In the genomic region with DNA sequence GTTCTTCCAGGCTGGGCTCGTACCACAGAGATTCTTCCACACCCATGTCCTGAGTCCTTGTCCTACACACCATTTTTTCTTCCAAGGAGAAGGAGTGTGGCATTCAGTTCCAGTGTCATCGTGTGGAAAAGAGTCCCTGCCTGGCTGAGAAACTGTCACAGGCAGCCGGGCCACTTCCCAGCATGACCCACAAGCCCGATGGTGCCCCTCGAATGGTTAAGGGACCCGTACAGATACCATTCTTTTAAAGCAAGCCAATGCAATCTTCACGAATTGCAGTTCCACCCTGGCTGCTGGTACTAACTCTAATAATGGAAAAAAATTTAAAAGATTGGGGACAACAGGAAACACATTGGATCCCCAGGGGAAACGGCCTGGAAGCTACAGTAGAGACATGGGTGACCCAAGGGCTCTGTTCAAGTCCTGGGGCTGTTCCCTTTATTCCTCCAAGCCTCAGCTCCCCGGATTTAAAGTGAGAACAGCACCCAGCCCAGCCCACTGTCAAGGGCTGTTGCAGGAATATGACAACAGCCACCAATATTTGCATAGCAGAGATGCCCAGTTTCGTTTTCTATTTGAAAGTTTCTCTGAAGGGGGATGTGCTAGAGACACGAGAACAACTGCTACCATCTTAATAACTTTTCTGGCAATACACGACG, we compare ENCODE assay signal across 8 cellular contexts.
DNase-seq lines count a peak whose midpoint lies in the region; ATAC-seq and TF ChIP-seq lines count a peak whose summit lies in the region.

No MANE protein-coding gene starts in this region.

- ATAC-seq in HG02943 (IDR thresholded peaks at IDR 0.05; ENCODE audit: low read depth, unreplicated experiment) (peak; percentile 76), lower lobe of right lung (peak; percentile 66 to 69)

- DNase-seq in activated CD4-positive, alpha-beta T cell treated with anti-CD3 and anti-CD28 coated beads, Interleukin-2, amount 10 ng/mL, durations not matched to agents 7 days and 5 days: peak; percentile 67
- no peak for DNase-seq in activated CD4-positive, alpha-beta T cell treated with anti-CD3 and anti-CD28 coated beads for 4 hours
- DNase-seq in NOMO-1 treated with dmso at 0.1 percent for 144 hours (lab: John Stamatoyannopoulos, UW; ENCODE audit: unreplicated experiment) (peak; percentile 83), MCF 10A (ENCODE audit: unreplicated experiment) (peak; percentile 87), lower lobe of right lung (peak; percentile 70), transverse colon (peak; percentile 55), endothelial cell (ENCODE audit: low spot score) (no peak)

- WGBS in transverse colon (ENCODE audit: low coverage in 1 of 2), 2 donors: 15 to 18% methylated on average over 12 to 13 of the region's 13 CpGs

- peaks cover 54% of the 10 kb centered on the region for H3K4me1 Mint-ChIP-seq in activated CD4-positive, alpha-beta T cell treated with anti-CD3 and anti-CD28 coated beads, Interleukin-2, amount 10 ng/mL, durations not matched to agents 7 days and 5 days
- H3K4me1 Mint-ChIP-seq in MCF 10A (ENCODE audit: insufficient read depth, unreplicated experiment) (peaks cover 33% of the 10 kb centered on the region), endothelial cell (ENCODE audit: unreplicated experiment) (peaks cover 2% of the 10 kb centered on the region)

- POLR2A ChIA-PET in activated CD4-positive, alpha-beta T cell treated with anti-CD3 and anti-CD28 coated beads, Interleukin-2, amount 10 ng/mL, durations not matched to agents 7 days and 5 days (lab: Charles Lee): no interaction called here
- POLR2A ChIA-PET in MCF 10A (lab: Yijun Ruan, JAX): interaction anchor here (1.1 to 25.5 kb wide), 7 partner anchors 9 to 49 kb away, joined by 5 to 1278 read pairs (median 456); no protein-coding TSS in a partner anchor

- TSS peak; percentile 90 for BruUV-seq in MCF 10A (replicated peaks; lab: Mats Ljungman, UMichigan)

- peak overlapping the region; percentile 98 for H3K27ac ChIP-seq in lower lobe of right lung
- H3K27ac ChIP-seq in transverse colon: peak overlapping the region; percentile 97 to 100 (median 99)

- CTCF ChIA-PET in activated CD4-positive, alpha-beta T cell treated with anti-CD3 and anti-CD28 coated beads, Interleukin-2, amount 10 ng/mL, durations not matched to agents 7 days and 5 days (lab: Charles Lee): interaction anchor here (0.8 to 0.9 kb wide), 2 partner anchors 15 to 39 kb away, joined by 3 read pairs; no protein-coding TSS in a partner anchor
- CTCF ChIA-PET in MCF 10A (lab: Yijun Ruan, JAX): interaction anchor here (1.1 to 2.5 kb wide), 5 partner anchors 12 to 45 kb away, joined by 3 to 9 read pairs (median 4); no protein-coding TSS in a partner anchor

- in situ Hi-C loops in transverse colon (cut with MboI; ENCODE audit: low pct_ligation_motif_present in 1 of 4, low pct_unique_long_range_greater_than_20kb in 1 of 4, low sequenced_read_pairs in 3 of 4): no loop called here

- H3K4me1 ChIP-seq in lower lobe of right lung (peaks cover 81% of the 10 kb centered on the region), transverse colon (peaks cover 29 to 82% (median 63%) of the 10 kb centered on the region in 4 donors)

- H3K4me3 ChIP-seq in lower lobe of right lung (peak overlapping the region; percentile 87), transverse colon (peak overlapping the region in 1 of 4 donors; percentile 88)

- peak overlapping the region; percentile 94 for H3K27ac Mint-ChIP-seq in activated CD4-positive, alpha-beta T cell treated with anti-CD3 and anti-CD28 coated beads, Interleukin-2, amount 10 ng/mL, durations not matched to agents 7 days and 5 days
- peak overlapping the region; percentile 98 for H3K27ac Mint-ChIP-seq in MCF 10A (ENCODE audit: low read depth, unreplicated experiment)
- H3K27ac Mint-ChIP-seq in endothelial cell (ENCODE audit: unreplicated experiment): no peak overlapping the region

- TF ChIP-seq CTCF in MCF 10A (IDR thresholded peaks at IDR 0.05; ENCODE audit: unreplicated experiment) (no peak), lower lobe of right lung (IDR thresholded peaks at IDR 0.05) (no peak), transverse colon (IDR thresholded peaks at IDR 0.05) (no peak), endothelial cell (IDR thresholded peaks at IDR 0.05; ENCODE audit: unreplicated experiment) (no peak)

- TF ChIP-seq EP300 in transverse colon (IDR thresholded peaks at IDR 0.05; ENCODE audit: low read depth): no peak

- TF ChIP-seq POLR2A in transverse colon (IDR thresholded peaks at IDR 0.05): peak; percentile 15

- H3K27me3 ChIP-seq in lower lobe of right lung (ENCODE audit: low read depth) (no peaks in the 10 kb centered on the region), transverse colon (no peaks in the 10 kb centered on the region)

- H3K36me3 ChIP-seq in lower lobe of right lung (no peaks in the 10 kb centered on the region), transverse colon (no peaks in the 10 kb centered on the region)

- no peaks in the 10 kb centered on the region for H3K27me3 Mint-ChIP-seq in activated CD4-positive, alpha-beta T cell treated with anti-CD3 and anti-CD28 coated beads, Interleukin-2, amount 10 ng/mL, durations not matched to agents 7 days and 5 days
- H3K27me3 Mint-ChIP-seq in MCF 10A (ENCODE audit: insufficient read depth, unreplicated experiment) (no peaks in the 10 kb centered on the region), endothelial cell (ENCODE audit: unreplicated experiment) (peaks cover 4% of the 10 kb centered on the region)

- H3K4me3 Mint-ChIP-seq in activated CD4-positive, alpha-beta T cell treated with anti-CD3 and anti-CD28 coated beads, Interleukin-2, amount 10 ng/mL, durations not matched to agents 7 days and 5 days: peak overlapping the region; percentile 56
- H3K4me3 Mint-ChIP-seq in MCF 10A (ENCODE audit: unreplicated experiment) (peak overlapping the region; percentile 81), endothelial cell (ENCODE audit: unreplicated experiment) (no peak overlapping the region)

- intact Hi-C loops in MCF 10A (cut with micrococcal nuclease): loop anchor here (2.0 kb wide), 1 partner anchor 23 kb away; no protein-coding TSS in a partner anchor
- intact Hi-C loops in lower lobe of right lung (cut with DNase I): no loop called here
- intact Hi-C loops in transverse colon (cut with DNase I; ENCODE audit: low total_unique reads): no loop called here

- H3K36me3 Mint-ChIP-seq in activated CD4-positive, alpha-beta T cell treated with anti-CD3 and anti-CD28 coated beads, Interleukin-2, amount 10 ng/mL, durations not matched to agents 7 days and 5 days (ENCODE audit: low read depth): peaks cover 7% of the 10 kb centered on the region
- H3K36me3 Mint-ChIP-seq in MCF 10A (ENCODE audit: insufficient read depth, unreplicated experiment) (peaks cover 44% of the 10 kb centered on the region), endothelial cell (ENCODE audit: low read depth, unreplicated experiment) (no peaks in the 10 kb centered on the region)

- H3K9me3 ChIP-seq in lower lobe of right lung: no peaks in the 10 kb centered on the region
- no peaks in the 10 kb centered on the region for H3K9me3 ChIP-seq in transverse colon

- no peaks in the 10 kb centered on the region for H3K9me3 Mint-ChIP-seq in activated CD4-positive, alpha-beta T cell treated with anti-CD3 and anti-CD28 coated beads, Interleukin-2, amount 10 ng/mL, durations not matched to agents 7 days and 5 days
- H3K9me3 Mint-ChIP-seq in MCF 10A (ENCODE audit: unreplicated experiment) (no peaks in the 10 kb centered on the region), endothelial cell (ENCODE audit: unreplicated experiment) (no peaks in the 10 kb centered on the region)

Comparison
In these comparisons a context has a peak if more than half of its experiments do, and no peak if none do; other contexts are left out.
1. DNase-seq: peak in activated CD4-positive, alpha-beta T cell treated with anti-CD3 and anti-CD28 coated beads, Interleukin-2, amount 10 ng/mL, durations not matched to agents 7 days and 5 days (single experiment), NOMO-1 treated with dmso at 0.1 percent for 144 hours (single experiment), MCF 10A (single experiment), lower lobe of right lung (single experiment) and transverse colon (single experiment); none in activated CD4-positive, alpha-beta T cell treated with anti-CD3 and anti-CD28 coated beads for 4 hours (0 of 2) and endothelial cell (single experiment).